Comparison of ENCODE assay signal across 8 cellular contexts in genomic region chr11:78139422-78140391, GRCh38. TPM values are rescaled to one million over a fixed set of nuclear protein-coding genes. Genes with fewer than 3 reads are reported as not detected.
DNase-seq lines count a peak whose midpoint lies in the region; ATAC-seq, FAIRE-seq and TF ChIP-seq lines count a peak whose summit lies in the region.

Gene ALG8, minus strand, starts transcription at chr11:78139626. Its CDS starts 38 bp downstream, at chr11:78139588.

- peaks cover 12% of the 10 kb centered on the region for H3K36me3 Mint-ChIP-seq in progenitor cell of endocrine pancreas (ENCODE audit: insufficient read depth)

- DNase-seq in GM12892 (ENCODE audit: insufficient read length) (peak; percentile 96), NCI-H146 (lab: John Stamatoyannopoulos, UW) (peak; percentile 96), T-helper 1 cell (peak; percentile 89 to 97 (median 92)), amniotic epithelial cell (ENCODE audit: low read depth) (peak; percentile 94), heart right ventricle (peak; percentile 96 to 97), progenitor cell of endocrine pancreas (ENCODE audit: low spot score, unreplicated experiment) (peak; percentile 89), ureter (ENCODE audit: low spot score) (peak; percentile 96)

- peak within 1 kb of the TSS in 9 of 10 donors; percentile 66 to 87 (median 71) for H3K27ac ChIP-seq in heart right ventricle

- ATAC-seq in HG02852 (IDR thresholded peaks at IDR 0.05; ENCODE audit: unreplicated experiment) = peak; percentile 95
- peak; percentile 98 to 100 (median 99) for ATAC-seq in heart right ventricle

- peak within 1 kb of the TSS; percentile 97 for H3K4me3 Mint-ChIP-seq in progenitor cell of endocrine pancreas (ENCODE audit: low read depth)

- peak; percentile 89 for TF ChIP-seq POLR2A in GM12892 (IDR thresholded peaks at IDR 0.05; ENCODE audit: low read depth, low read length)

- intact Hi-C loops in heart right ventricle (cut with DNase I) = loop anchor here in 8 of 10 donors (1.0 to 10.0 kb wide), 8 partner anchors 31 to 435 kb away; partner anchors contain the start of genes KCTD21 (in 5 of the 8), USP35 (in 5 of the 8), NARS2 (in 1 of the 8) and NDUFC2 (in 1 of the 8)

- H3K36me3 ChIP-seq in heart right ventricle = peaks cover 0 to 26% (median 0%) of the 10 kb centered on the region in 9 donors

- peaks cover 18% of the 10 kb centered on the region for H3K4me1 Mint-ChIP-seq in progenitor cell of endocrine pancreas (ENCODE audit: low read depth)

- peak within 1 kb of the TSS; percentile 38 to 92 (median 72) for H3K4me3 ChIP-seq in heart right ventricle

- H3K27me3 Mint-ChIP-seq in progenitor cell of endocrine pancreas = no peaks in the 10 kb centered on the region

- no peaks in the 10 kb centered on the region for H3K27me3 ChIP-seq in heart right ventricle

- peaks cover 0 to 39% (median 18%) of the 10 kb centered on the region in 9 donors for H3K4me1 ChIP-seq in heart right ventricle

- H3K27ac Mint-ChIP-seq in progenitor cell of endocrine pancreas = peak within 1 kb of the TSS; percentile 97

- FAIRE-seq in GM12892 (lab: Jason Lieb, UNC) = peak; percentile 99

- H3K9me3 ChIP-seq in heart right ventricle = no peaks in the 10 kb centered on the region

- 2 to 3% methylated on average over 52 of the region's 52 CpGs for WGBS in heart right ventricle, 2 donors

- TF ChIP-seq CTCF in heart right ventricle (IDR thresholded peaks at IDR 0.05) (no peak), progenitor cell of endocrine pancreas (IDR thresholded peaks at IDR 0.05; ENCODE audit: unreplicated experiment) (no peak)

- H3K9me3 Mint-ChIP-seq in progenitor cell of endocrine pancreas (ENCODE audit: low read depth) = peaks cover 1% of the 10 kb centered on the region

RNA-seq across cellular contexts. Expression of gene ALG8, which starts in this region (rescaled TPM):
- polyA plus RNA-seq in GM12892 (2012; ENCODE audit: missing spikeins) = 33.8 TPM
- total RNA-seq in heart right ventricle (10 to 100 TPM in 9 of 10 donors, 1 to 10 TPM in 1; 9.6 to 19.5 (median 15.5) TPM), progenitor cell of endocrine pancreas (60.4 and 61.0 TPM in 2 replicates), ureter (53.1 TPM)
- polyA plus RNA-seq in heart right ventricle = 10 to 100 TPM; 21.1 to 69.1 TPM

Comparison
In these comparisons a context has a peak if more than half of its experiments do, and no peak if none do; other contexts are left out.
1. Peak in every context shown above with its lines: DNase-seq, ATAC-seq, H3K4me3 ChIP-seq and H3K27ac ChIP-seq.